ENCODE assay signal across 27 cellular contexts in the genomic region with DNA sequence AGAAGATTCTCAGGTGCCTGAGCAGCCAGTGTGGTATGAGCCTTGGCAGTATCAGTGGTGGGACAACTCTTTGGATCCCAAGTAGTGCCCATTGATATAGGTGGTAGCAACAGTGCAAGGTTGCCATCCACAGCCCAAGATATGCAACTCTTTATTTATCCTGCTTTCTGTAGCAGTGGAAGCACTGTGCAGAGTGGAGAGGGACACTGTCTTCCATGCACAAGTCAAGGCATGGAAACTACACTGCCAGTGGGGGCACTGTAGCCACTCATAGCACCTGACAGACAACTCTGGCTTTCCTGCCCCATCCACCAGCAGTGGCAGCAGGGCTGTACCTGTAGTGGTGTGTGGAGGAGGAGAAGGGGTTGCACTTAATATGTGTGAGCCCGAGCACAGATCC.
A peak's percentile ranks its signal among the peaks of the same experiment; 100 is the strongest.
DNase-seq lines count a peak whose midpoint lies in the region; ATAC-seq, FAIRE-seq and TF ChIP-seq lines count a peak whose summit lies in the region.
"Had no signal": no experiment of that assay in that cellular context is flagged by ENCODE, and none has a peak within 500 bp of the region (broad histone marks: within the 10 kb centered on the region; RNA-seq: fewer than 3 reads in every experiment).

No MANE protein-coding gene starts in this region.

- no peak for TF ChIP-seq EP300 in HepG2 (IDR thresholded peaks at IDR 0.05; ENCODE audit: low read depth in 2 of 2, low read length in 2 of 2)
- no peak for TF ChIP-seq EP300 in HepG2 (CRISPR knock-in tag; IDR thresholded peaks at IDR 0.05; ENCODE audit: borderline replicate concordance)
- TF ChIP-seq EP300 in suprapubic skin (IDR thresholded peaks at IDR 0.05): no peak

- no peak overlapping the region for H3K27ac ChIP-seq in HepG2 (ENCODE audit: extremely low read length, insufficient read depth, low read length)
- no peak overlapping the region for H3K27ac ChIP-seq in suprapubic skin
- H3K27ac ChIP-seq: uterus had no signal

- no TSS peak for BruUV-seq in HepG2 (replicated peaks; lab: Mats Ljungman, UMichigan)

- in situ Hi-C loops in HepG2 (cut with HindIII; ENCODE audit: extremely low pct_ligation_motif_present, low pct_unique_long_range_greater_than_20kb): no loop called here

- TF ChIP-seq CTCF in bronchial epithelial cell (IDR thresholded peaks at IDR 0.05; ENCODE audit: insufficient read depth, low read length, severe bottlenecking) (no peak), HepG2 (CRISPR knock-in tag; IDR thresholded peaks at IDR 0.05) (peak; percentile 21; the same call in 1 of the 2 replicates), suprapubic skin (IDR thresholded peaks at IDR 0.05) (no peak)

- H3K4me3 ChIP-seq in bronchial epithelial cell (ENCODE audit: low read depth, low read length) (no peak overlapping the region), HepG2 (replicated peaks in 1 of 3; ENCODE audit: insufficient read depth in 1 of 3, low read depth in 2 of 3, low read length in 3 of 3) (no peak overlapping the region), suprapubic skin (no peak overlapping the region)
- H3K4me3 ChIP-seq: K562, smooth muscle cell, uterus had no signal

- H3K36me3 ChIP-seq in bronchial epithelial cell (ENCODE audit: control insufficient read depth, insufficient read depth, low read length): no peaks in the 10 kb centered on the region
- no peaks in the 10 kb centered on the region for H3K36me3 ChIP-seq in HepG2 (replicated peaks in 1 of 2; ENCODE audit: control insufficient read depth in 1 of 2, insufficient read depth in 2 of 2, low read length in 2 of 2)
- no peaks in the 10 kb centered on the region for H3K36me3 ChIP-seq in suprapubic skin
- H3K36me3 ChIP-seq: uterus had no signal

- no peaks in the 10 kb centered on the region for H3K79me2 ChIP-seq in HepG2 (ENCODE audit: insufficient read depth, low read length)

- intact Hi-C loops in HepG2 (cut with micrococcal nuclease; ENCODE audit: unreplicated experiment): loop anchor here (2.0 kb wide), 1 partner anchor 33 kb away; no protein-coding TSS in a partner anchor

- H3K4me2 ChIP-seq in HepG2 (ENCODE audit: low read depth, low read length): no peak overlapping the region
- H3K4me2 ChIP-seq: smooth muscle cell had no signal

- CTCF ChIA-PET in HepG2 (lab: Yijun Ruan, JAX; ENCODE audit: low intra/inter-chr PET ratio, low total read pairs): no interaction called here

- no peak overlapping the region for H3K9ac ChIP-seq in HepG2 (ENCODE audit: insufficient read depth, low read depth, low read length)

- H3K9me3 ChIP-seq in HepG2 (ENCODE audit: low read length) (no peaks in the 10 kb centered on the region), suprapubic skin (peaks cover 6% of the 10 kb centered on the region)
- H3K9me3 ChIP-seq: uterus had no signal

- H3K27me3 ChIP-seq in bronchial epithelial cell (ENCODE audit: control insufficient read depth, insufficient read depth, low read length) (no peaks in the 10 kb centered on the region), HepG2 (ENCODE audit: control insufficient read depth in 1 of 2, insufficient read depth in 2 of 2, low read length in 2 of 2) (no peaks in the 10 kb centered on the region), suprapubic skin (no peaks in the 10 kb centered on the region)
- H3K27me3 ChIP-seq: uterus had no signal

- peak; percentile 98 for ATAC-seq in HepG2
- ATAC-seq in GM18505 (IDR thresholded peaks at IDR 0.05; ENCODE audit: unreplicated experiment): no peak
- ATAC-seq: activated T-helper 17 cell treated with anti-CD3 and anti-CD28 coated beads, Interleukin-2, amount 50 U/mL, for 72 hours; K562; left ventricle myocardium superior; naive thymus-derived CD8-positive, alpha-beta T cell; SK-N-SH treated with all-trans-retinoic acid at 6 μM for 48 hours had no signal

- H4K20me1 ChIP-seq in HepG2 (ENCODE audit: insufficient read depth, low read length): no peaks in the 10 kb centered on the region

- peak; percentile 9 for FAIRE-seq in HTR-8/SVneo (lab: Jason Lieb, UNC)
- no peak for FAIRE-seq in bronchial epithelial cell (lab: Jason Lieb, UNC)
- FAIRE-seq in HepG2 (lab: Jason Lieb, UNC): no peak
- FAIRE-seq: astrocyte, K562 had no signal

- POLR2A ChIA-PET in HepG2 (lab: Yijun Ruan, JAX): no interaction called here

- TF ChIP-seq RAD21 in HepG2 (CRISPR knock-in tag; IDR thresholded peaks at IDR 0.05): no peak

- no peak overlapping the region for H2AFZ ChIP-seq in HepG2 (ENCODE audit: low read length)

- H3K4me1 ChIP-seq in HepG2 (ENCODE audit: insufficient read depth, low read length) (no peaks in the 10 kb centered on the region), suprapubic skin (no peaks in the 10 kb centered on the region)
- H3K4me1 ChIP-seq: uterus had no signal

- TF ChIP-seq POLR2A in HepG2 (IDR thresholded peaks at IDR 0.05; ENCODE audit: insufficient read depth in 1 of 2, low read depth in 2 of 2, low read length in 2 of 2) (no peak), GM18505 (IDR thresholded peaks at IDR 0.05; ENCODE audit: borderline replicate concordance, extremely low read depth, insufficient read depth, insufficient read length) (no peak), suprapubic skin (IDR thresholded peaks at IDR 0.05) (no peak)

- 50% methylated on average over 1 of the region's 1 CpG for WGBS in HepG2 (ENCODE audit: low lambda C conversion rate)
- 88% methylated on average over 1 of the region's 1 CpG for WGBS in suprapubic skin

- peak; percentile 37 for DNase-seq in DMS53 (lab: John Stamatoyannopoulos, UW)
- no peak for DNase-seq in HTR-8/SVneo (ENCODE audit: insufficient read length, low spot score)
- peak; percentile 0 for DNase-seq in bronchial epithelial cell (ENCODE audit: low read depth)
- DNase-seq in HepG2 (ENCODE audit: low spot score): peak; percentile 3
- DNase-seq in T-helper 2 cell: no peak
- no peak for DNase-seq in suprapubic skin (ENCODE audit: low spot score in 2 of 2)
- DNase-seq in NCI-H1930 (lab: John Stamatoyannopoulos, UW): no peak
- DNase-seq: activated B cell treated with CpG ODN at 0.5 μM for 24 hours; activated CD4-positive, alpha-beta memory T cell treated with anti-CD3 and anti-CD28 coated beads for 36 hours; activated CD8-positive, alpha-beta memory T cell treated with anti-CD3 and anti-CD28 coated beads, Interleukin-2, amount 50 U/mL, for 48 hours; C1 segment of cervical spinal cord; glutamatergic neuron; left ventricle myocardium superior; MM.1S; naive thymus-derived CD8-positive, alpha-beta T cell; NCI-H1436; NCI-H524; RPMI8226; stimulated activated CD4-positive, alpha-beta T cell treated with anti-CD3 and anti-CD28 coated beads, Interleukin-2, amount 100 ng/mL, for 24 hours; T-helper 9 cell; uterus had no signal

TF ChIP-seq in HepG2, 621 proteins besides CTCF, POLR2A, EP300 and RAD21 (continues in another document):
- TF ChIP-seq ZMYM4 (CRISPR knock-in tag; IDR thresholded peaks at IDR 0.05) (no peak), ATF5 (CRISPR knock-in tag; IDR thresholded peaks at IDR 0.05; ENCODE audit: low read depth) (no peak), ZNF83 (CRISPR knock-in tag; IDR thresholded peaks at IDR 0.05; ENCODE audit: borderline replicate concordance) (no peak), SALL1 (CRISPR knock-in tag; IDR thresholded peaks at IDR 0.05) (no peak), HIVEP1 (CRISPR knock-in tag; IDR thresholded peaks at IDR 0.05) (no peak), ZNF816 (CRISPR knock-in tag; IDR thresholded peaks at IDR 0.05; ENCODE audit: borderline replicate concordance) (no peak)
- TF ChIP-seq, protein P1, sequence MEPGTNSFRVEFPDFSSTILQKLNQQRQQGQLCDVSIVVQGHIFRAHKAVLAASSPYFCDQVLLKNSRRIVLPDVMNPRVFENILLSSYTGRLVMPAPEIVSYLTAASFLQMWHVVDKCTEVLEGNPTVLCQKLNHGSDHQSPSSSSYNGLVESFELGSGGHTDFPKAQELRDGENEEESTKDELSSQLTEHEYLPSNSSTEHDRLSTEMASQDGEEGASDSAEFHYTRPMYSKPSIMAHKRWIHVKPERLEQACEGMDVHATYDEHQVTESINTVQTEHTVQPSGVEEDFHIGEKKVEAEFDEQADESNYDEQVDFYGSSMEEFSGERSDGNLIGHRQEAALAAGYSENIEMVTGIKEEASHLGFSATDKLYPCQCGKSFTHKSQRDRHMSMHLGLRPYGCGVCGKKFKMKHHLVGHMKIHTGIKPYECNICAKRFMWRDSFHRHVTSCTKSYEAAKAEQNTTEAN (CRISPR knock-in tag; conservative IDR thresholded peaks at IDR 0.05): no peak
- TF ChIP-seq, protein P2, sequence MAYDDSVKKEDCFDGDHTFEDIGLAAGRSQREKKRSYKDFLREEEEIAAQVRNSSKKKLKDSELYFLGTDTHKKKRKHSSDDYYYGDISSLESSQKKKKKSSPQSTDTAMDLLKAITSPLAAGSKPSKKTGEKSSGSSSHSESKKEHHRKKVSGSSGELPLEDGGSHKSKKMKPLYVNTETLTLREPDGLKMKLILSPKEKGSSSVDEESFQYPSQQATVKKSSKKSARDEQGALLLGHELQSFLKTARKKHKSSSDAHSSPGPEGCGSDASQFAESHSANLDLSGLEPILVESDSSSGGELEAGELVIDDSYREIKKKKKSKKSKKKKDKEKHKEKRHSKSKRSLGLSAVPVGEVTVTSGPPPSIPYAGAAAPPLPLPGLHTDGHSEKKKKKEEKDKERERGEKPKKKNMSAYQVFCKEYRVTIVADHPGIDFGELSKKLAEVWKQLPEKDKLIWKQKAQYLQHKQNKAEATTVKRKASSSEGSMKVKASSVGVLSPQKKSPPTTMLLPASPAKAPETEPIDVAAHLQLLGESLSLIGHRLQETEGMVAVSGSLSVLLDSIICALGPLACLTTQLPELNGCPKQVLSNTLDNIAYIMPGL (CRISPR knock-in tag; IDR thresholded peaks at IDR 0.05; ENCODE audit: borderline replicate concordance in 1 of 2, low read depth in 1 of 2): no peak
- TF ChIP-seq, protein P3, sequence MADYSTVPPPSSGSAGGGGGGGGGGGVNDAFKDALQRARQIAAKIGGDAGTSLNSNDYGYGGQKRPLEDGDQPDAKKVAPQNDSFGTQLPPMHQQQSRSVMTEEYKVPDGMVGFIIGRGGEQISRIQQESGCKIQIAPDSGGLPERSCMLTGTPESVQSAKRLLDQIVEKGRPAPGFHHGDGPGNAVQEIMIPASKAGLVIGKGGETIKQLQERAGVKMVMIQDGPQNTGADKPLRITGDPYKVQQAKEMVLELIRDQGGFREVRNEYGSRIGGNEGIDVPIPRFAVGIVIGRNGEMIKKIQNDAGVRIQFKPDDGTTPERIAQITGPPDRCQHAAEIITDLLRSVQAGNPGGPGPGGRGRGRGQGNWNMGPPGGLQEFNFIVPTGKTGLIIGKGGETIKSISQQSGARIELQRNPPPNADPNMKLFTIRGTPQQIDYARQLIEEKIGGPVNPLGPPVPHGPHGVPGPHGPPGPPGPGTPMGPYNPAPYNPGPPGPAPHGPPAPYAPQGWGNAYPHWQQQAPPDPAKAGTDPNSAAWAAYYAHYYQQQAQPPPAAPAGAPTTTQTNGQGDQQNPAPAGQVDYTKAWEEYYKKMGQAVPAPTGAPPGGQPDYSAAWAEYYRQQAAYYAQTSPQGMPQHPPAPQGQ (CRISPR knock-in tag; IDR thresholded peaks at IDR 0.05; ENCODE audit: borderline replicate concordance): no peak

Comparison
In these comparisons a context has a peak if more than half of its experiments do, and no peak if none do; other contexts are left out.
1. DNase-seq: peak in DMS53 (single experiment), bronchial epithelial cell (single experiment) and HepG2 (single experiment); none in HTR-8/SVneo (single experiment), T-helper 2 cell (0 of 5), suprapubic skin (0 of 2) and NCI-H1930 (0 of 2).